In the genomic region with DNA sequence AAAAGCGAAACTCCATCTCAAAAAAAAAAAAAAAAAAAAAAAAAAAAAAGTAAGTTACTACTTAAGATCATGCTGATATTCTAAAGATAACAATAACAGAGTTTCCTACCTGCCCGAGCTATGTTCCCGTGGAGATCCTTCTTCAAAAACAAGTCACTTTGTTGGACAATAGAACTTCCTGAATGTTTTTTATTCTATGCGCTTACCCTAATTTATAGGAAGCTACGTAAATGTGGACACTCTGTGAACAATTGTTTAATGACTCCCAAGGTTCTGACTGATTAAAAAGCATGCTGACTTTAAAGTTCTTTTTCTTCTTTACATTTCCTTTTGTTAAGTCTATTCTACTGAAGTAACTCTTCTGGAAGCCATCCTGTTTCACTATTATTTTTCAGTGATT, we compare ENCODE assay signal across 25 cellular contexts.
"Had no signal": no experiment of that assay in that cellular context is flagged by ENCODE, and none has a peak within 500 bp of the region (broad histone marks: within the 10 kb centered on the region; RNA-seq: fewer than 3 reads in every experiment).

No MANE protein-coding gene starts in this region.

- H3K36me3 Mint-ChIP-seq: activated naive CD8-positive, alpha-beta T cell; memory B cell; stimulated activated effector memory CD8-positive, alpha-beta T cell treated with anti-CD3 and anti-CD28 coated beads, Interleukin-12 subunit alpha, Interleukin-12 subunit beta, amount 100 ng/mL, for 72 hours had no signal

- H3K9me3 Mint-ChIP-seq: activated T-cell treated with anti-CD3 and anti-CD28 coated beads, Interleukin-2, amount 50 U/mL, for 4 hours; activated T-helper 2 cell treated with anti-CD3 and anti-CD28 coated beads, Interferon-gamma antibody, Interleukin-2, Interleukin-4, amounts not matched to agents 10 μg/mL and 5 μg/mL and 100 μg/mL, durations not matched to agents 14 hours and 24 hours and 36 hours; central memory CD8-positive, alpha-beta T cell; memory B cell; nephron; stimulated activated effector memory CD8-positive, alpha-beta T cell treated with anti-CD3 and anti-CD28 coated beads, Interleukin-12 subunit alpha, Interleukin-12 subunit beta, amount 100 ng/mL, for 72 hours; stimulated activated naive CD8-positive, alpha-beta T cell treated with anti-CD3 and anti-CD28 coated beads, Interleukin-15, amount 100 ng/mL, for 72 hours had no signal

- H3K27me3 Mint-ChIP-seq: activated naive CD8-positive, alpha-beta T cell; stimulated activated naive CD8-positive, alpha-beta T cell treated with anti-CD3 and anti-CD28 coated beads, Interleukin-15, amount 100 ng/mL, for 72 hours had no signal

- H3K27ac ChIP-seq: adrenal gland, ascending aorta, brain microvascular endothelial cell, dorsolateral prefrontal cortex, parathyroid adenoma, right lobe of liver, suprapubic skin, transverse colon had no signal

- DNase-seq: activated CD4-positive, alpha-beta T cell treated with anti-CD3 and anti-CD28 coated beads for 36 hours; activated CD4-positive, alpha-beta T cell treated with anti-CD3 and anti-CD28 coated beads, Interleukin-2, amount 50 U/mL, for 4 hours; activated CD8-positive, alpha-beta memory T cell treated with anti-CD3 and anti-CD28 coated beads, Interleukin-2, amount 50 U/mL, for 48 hours; activated naive CD4-positive, alpha-beta T cell; activated T-cell treated with anti-CD3 and anti-CD28 coated beads, Interleukin-2, amount 50 U/mL, for 4 hours; adrenal gland; brain microvascular endothelial cell; dorsolateral prefrontal cortex; right lobe of liver; stimulated activated CD4-positive, alpha-beta T cell treated with anti-CD3 and anti-CD28 coated beads, Interleukin-2, amount 100 ng/mL, for 24 hours; stimulated activated naive CD8-positive, alpha-beta T cell treated with anti-CD3 and anti-CD28 coated beads, Interleukin-15, amount 100 ng/mL, for 72 hours; T-helper 1 cell; transverse colon; uterus had no signal

- H3K9me3 ChIP-seq: adrenal gland, ascending aorta, right lobe of liver, suprapubic skin, transverse colon, uterus had no signal

- H3K4me1 ChIP-seq: parathyroid adenoma, uterus had no signal

- H3K9ac ChIP-seq: parathyroid adenoma had no signal

- H3K4me1 Mint-ChIP-seq: central memory CD8-positive, alpha-beta T cell had no signal

- H3K4me3 ChIP-seq: adrenal gland, ascending aorta, dorsolateral prefrontal cortex, hepatocyte, right lobe of liver, skin epidermis, suprapubic skin, transverse colon, uterus had no signal

- H3K36me3 ChIP-seq: adrenal gland, ascending aorta, brain microvascular endothelial cell, right lobe of liver, suprapubic skin, transverse colon, uterus had no signal

- H3K27ac Mint-ChIP-seq: activated CD4-positive, alpha-beta T cell treated with anti-CD3 and anti-CD28 coated beads for 36 hours; activated naive CD8-positive, alpha-beta T cell; activated T-helper 2 cell treated with anti-CD3 and anti-CD28 coated beads, Interferon-gamma antibody, Interleukin-2, Interleukin-4, amounts not matched to agents 10 μg/mL and 5 μg/mL and 100 μg/mL, durations not matched to agents 14 hours and 24 hours and 36 hours; memory B cell; stimulated activated effector memory CD8-positive, alpha-beta T cell treated with anti-CD3 and anti-CD28 coated beads, Interleukin-12 subunit alpha, Interleukin-12 subunit beta, amount 100 ng/mL, for 72 hours; stimulated activated naive CD8-positive, alpha-beta T cell treated with anti-CD3 and anti-CD28 coated beads, Interleukin-15, amount 100 ng/mL, for 72 hours had no signal

- ATAC-seq: activated CD4-positive, alpha-beta T cell treated with anti-CD3 and anti-CD28 coated beads for 36 hours; activated T-cell treated with anti-CD3 and anti-CD28 coated beads, Interleukin-2, amount 50 U/mL, for 4 hours; right lobe of liver; stimulated activated effector memory CD8-positive, alpha-beta T cell treated with anti-CD3 and anti-CD28 coated beads, Interleukin-12 subunit alpha, Interleukin-12 subunit beta, amount 100 ng/mL, for 72 hours; stimulated activated naive CD8-positive, alpha-beta T cell treated with anti-CD3 and anti-CD28 coated beads, Interleukin-15, amount 100 ng/mL, for 72 hours had no signal

- H3K27me3 ChIP-seq: adrenal gland, ascending aorta, brain microvascular endothelial cell, dorsolateral prefrontal cortex, hepatocyte, right lobe of liver, suprapubic skin, transverse colon, uterus had no signal

- H3K4me3 Mint-ChIP-seq: activated CD4-positive, alpha-beta T cell treated with anti-CD3 and anti-CD28 coated beads for 36 hours; activated naive CD8-positive, alpha-beta T cell; activated T-cell treated with anti-CD3 and anti-CD28 coated beads, Interleukin-2, amount 50 U/mL, for 4 hours; central memory CD8-positive, alpha-beta T cell; memory B cell; nephron; stimulated activated effector memory CD8-positive, alpha-beta T cell treated with anti-CD3 and anti-CD28 coated beads, Interleukin-12 subunit alpha, Interleukin-12 subunit beta, amount 100 ng/mL, for 72 hours; stimulated activated naive CD8-positive, alpha-beta T cell treated with anti-CD3 and anti-CD28 coated beads, Interleukin-15, amount 100 ng/mL, for 72 hours had no signal
